In the genomic region with DNA sequence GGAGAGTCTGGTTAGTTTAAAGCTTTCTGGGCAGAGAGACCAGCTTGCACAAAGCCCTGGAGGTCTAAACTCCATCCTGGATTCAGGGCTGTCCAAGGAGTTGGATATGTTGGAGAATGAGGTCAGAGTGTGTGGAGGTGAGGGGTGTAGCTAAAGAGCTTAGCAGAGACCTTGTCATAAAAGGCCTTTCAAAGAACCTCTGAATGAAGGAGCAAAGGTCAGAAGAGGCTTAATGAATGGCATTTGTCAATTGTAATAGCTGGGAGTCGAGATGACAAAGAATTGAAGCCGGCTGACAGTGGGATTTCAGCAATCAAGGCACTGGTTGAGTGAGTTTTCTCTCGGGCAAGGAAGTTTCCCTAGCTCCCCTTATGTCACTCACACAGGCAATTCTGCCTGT, we compare ENCODE assay signal across 19 cellular contexts.
DNase-seq lines count a peak whose midpoint lies in the region; ATAC-seq, FAIRE-seq and TF ChIP-seq lines count a peak whose summit lies in the region.
"Had no signal": no experiment of that assay in that cellular context is flagged by ENCODE, and none has a peak within 500 bp of the region (broad histone marks: within the 10 kb centered on the region; RNA-seq: fewer than 3 reads in every experiment).

No MANE protein-coding gene starts in this region.

- TF ChIP-seq RAD21 in A549 (conservative IDR thresholded peaks at IDR 0.05 in 1 of 2, IDR thresholded peaks at IDR 0.05 in 1 of 2) = no peak

- H3K9ac ChIP-seq in astrocyte (ENCODE audit: low read length) = no peak overlapping the region

- TF ChIP-seq EP300 in A549 (IDR thresholded peaks at IDR 0.05) = no peak

- no peak for TF ChIP-seq CTCF in A549 (IDR thresholded peaks at IDR 0.05)
- no peak for TF ChIP-seq CTCF in astrocyte (IDR thresholded peaks at IDR 0.05; ENCODE audit: insufficient read depth, low read depth, low read length)
- TF ChIP-seq CTCF in nephron progenitor cell (IDR thresholded peaks at IDR 0.05) = no peak

- H3K4me2 ChIP-seq in A549 (no peak overlapping the region), astrocyte (ENCODE audit: low read length) (no peak overlapping the region)
- H3K4me2 ChIP-seq: GM23338 had no signal

- DNase-seq in A549 (ENCODE audit: low read depth in 1 of 2, low spot score in 1 of 2) (no peak), HT-29 (ENCODE audit: low spot score) (peak; percentile 57), astrocyte (ENCODE audit: low read depth) (no peak), nephron progenitor cell (no peak), C1 segment of cervical spinal cord (lab: John Stamatoyannopoulos, UW) (no peak), H4 (ENCODE audit: low spot score) (no peak), anterior cingulate cortex (lab: John Stamatoyannopoulos, UW) (no peak)
- DNase-seq in activated T-cell treated with anti-CD3 and anti-CD28 coated beads, Interleukin-2, amount 50 U/mL, for 24 hours = no peak
- DNase-seq: CD4-positive, alpha-beta memory T cell; DMS153; DMS79 treated with DMSO at 0.1 percent for 48 hours; EL; GDM1; H9 had no signal

- POLR2A ChIA-PET in A549 (lab: Yijun Ruan, JAX) = interaction anchor here (1.6 kb wide), 1 partner anchor 11 kb away, joined by 10 read pairs; no protein-coding TSS in a partner anchor

- FAIRE-seq in A549 (lab: Jason Lieb, UNC) = no peak
- FAIRE-seq in astrocyte (lab: Jason Lieb, UNC) = peak; percentile 13
- FAIRE-seq: D721Med, GM12892 had no signal

- H3K36me3 ChIP-seq in astrocyte (ENCODE audit: insufficient read depth, low read length) = no peaks in the 10 kb centered on the region

- no peak overlapping the region for H2AFZ ChIP-seq in astrocyte (ENCODE audit: low read depth, low read length)
- H2AFZ ChIP-seq: GM23338 had no signal

- ATAC-seq in A549 = no peak; a peak in 1 of 6 replicates
- ATAC-seq: GM23338 had no signal

- peaks cover 42% of the 10 kb centered on the region for H3K4me1 ChIP-seq in A549
- peaks cover 10% of the 10 kb centered on the region for H3K4me1 ChIP-seq in astrocyte (ENCODE audit: insufficient read depth, low read length)

- H3K9me3 ChIP-seq in A549 (peaks cover 11% of the 10 kb centered on the region; the same call in 2 of the 3 replicates), astrocyte (ENCODE audit: insufficient read depth, low read depth, low read length) (no peaks in the 10 kb centered on the region)

- no peaks in the 10 kb centered on the region for H3K79me2 ChIP-seq in astrocyte (ENCODE audit: insufficient read depth, low read length)

- H3K4me1 Mint-ChIP-seq in astrocyte (ENCODE audit: low read depth, unreplicated experiment) (peaks cover 12% of the 10 kb centered on the region), nephron progenitor cell (peaks cover 23% of the 10 kb centered on the region)
- peaks cover 2% of the 10 kb centered on the region for H3K4me1 Mint-ChIP-seq in activated T-cell treated with anti-CD3 and anti-CD28 coated beads, Interleukin-2, amount 50 U/mL, for 24 hours (ENCODE audit: low read depth)
- H3K4me1 Mint-ChIP-seq: B cell; CD4-positive, alpha-beta memory T cell; GM23338 had no signal

- H3K27me3 Mint-ChIP-seq in astrocyte (ENCODE audit: low read depth, unreplicated experiment) (no peaks in the 10 kb centered on the region), nephron progenitor cell (ENCODE audit: low read depth, poor library complexity) (peaks cover 2% of the 10 kb centered on the region)
- no peaks in the 10 kb centered on the region for H3K27me3 Mint-ChIP-seq in activated T-cell treated with anti-CD3 and anti-CD28 coated beads, Interleukin-2, amount 50 U/mL, for 24 hours
- H3K27me3 Mint-ChIP-seq: B cell; CD4-positive, alpha-beta memory T cell had no signal

- H3K4me3 ChIP-seq in A549 (no peak overlapping the region), astrocyte (ENCODE audit: insufficient read depth, low read depth, low read length) (no peak overlapping the region)
- H3K4me3 ChIP-seq: GM23338 had no signal

- H3K27ac Mint-ChIP-seq in astrocyte (ENCODE audit: unreplicated experiment) (no peak overlapping the region), nephron progenitor cell (peak overlapping the region; percentile 41)
- H3K27ac Mint-ChIP-seq in activated T-cell treated with anti-CD3 and anti-CD28 coated beads, Interleukin-2, amount 50 U/mL, for 24 hours = no peak overlapping the region
- H3K27ac Mint-ChIP-seq: B cell; CD4-positive, alpha-beta memory T cell; GM23338; H9 had no signal

- no peaks in the 10 kb centered on the region for H3K27me3 ChIP-seq in astrocyte (ENCODE audit: insufficient read depth, low read length)

- H3K36me3 Mint-ChIP-seq in astrocyte (ENCODE audit: low read depth, unreplicated experiment) (no peaks in the 10 kb centered on the region), nephron progenitor cell (ENCODE audit: low read depth) (peaks cover 9% of the 10 kb centered on the region)
- no peaks in the 10 kb centered on the region for H3K36me3 Mint-ChIP-seq in activated T-cell treated with anti-CD3 and anti-CD28 coated beads, Interleukin-2, amount 50 U/mL, for 24 hours (ENCODE audit: low read depth)
- H3K36me3 Mint-ChIP-seq: CD4-positive, alpha-beta memory T cell had no signal

- peaks cover 7% of the 10 kb centered on the region for H3K9me3 Mint-ChIP-seq in astrocyte (ENCODE audit: unreplicated experiment)
- H3K9me3 Mint-ChIP-seq in nephron progenitor cell = peaks cover 10% of the 10 kb centered on the region
- no peaks in the 10 kb centered on the region for H3K9me3 Mint-ChIP-seq in activated T-cell treated with anti-CD3 and anti-CD28 coated beads, Interleukin-2, amount 50 U/mL, for 24 hours

- CTCF ChIA-PET in A549 (lab: Yijun Ruan, JAX) = interaction anchor here (1.9 to 2.8 kb wide), 3 partner anchors 11 to 85 kb away, joined by 4 to 16 read pairs (median 12); no protein-coding TSS in a partner anchor

- no peak for TF ChIP-seq POLR2A in A549 (IDR thresholded peaks at IDR 0.05; ENCODE audit: low read length)

- 89% methylated on average over 3 of the region's 3 CpGs for WGBS in A549 (ENCODE audit: missing lambda C conversion rate)

- H3K27ac ChIP-seq in A549 (peak overlapping the region; percentile 12 to 14; a peak in 1 of 6 replicates), astrocyte (ENCODE audit: low read depth, low read length) (no peak overlapping the region)
- H3K27ac ChIP-seq: C4-2B had no signal

- H3K4me3 Mint-ChIP-seq in astrocyte (ENCODE audit: unreplicated experiment) (no peak overlapping the region), nephron progenitor cell (no peak overlapping the region)
- no peak overlapping the region for H3K4me3 Mint-ChIP-seq in activated T-cell treated with anti-CD3 and anti-CD28 coated beads, Interleukin-2, amount 50 U/mL, for 24 hours
- H3K4me3 Mint-ChIP-seq: B cell; CD4-positive, alpha-beta memory T cell; GM23338; H9 had no signal

- no peaks in the 10 kb centered on the region for H4K20me1 ChIP-seq in astrocyte (ENCODE audit: insufficient read depth, low read length)

TF ChIP-seq in A549, 52 proteins besides CTCF, POLR2A, EP300 and RAD21:
- TF ChIP-seq, protein P1, sequence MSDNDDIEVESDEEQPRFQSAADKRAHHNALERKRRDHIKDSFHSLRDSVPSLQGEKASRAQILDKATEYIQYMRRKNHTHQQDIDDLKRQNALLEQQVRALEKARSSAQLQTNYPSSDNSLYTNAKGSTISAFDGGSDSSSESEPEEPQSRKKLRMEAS (IDR thresholded peaks at IDR 0.05) = no peak
